In the genomic region with DNA sequence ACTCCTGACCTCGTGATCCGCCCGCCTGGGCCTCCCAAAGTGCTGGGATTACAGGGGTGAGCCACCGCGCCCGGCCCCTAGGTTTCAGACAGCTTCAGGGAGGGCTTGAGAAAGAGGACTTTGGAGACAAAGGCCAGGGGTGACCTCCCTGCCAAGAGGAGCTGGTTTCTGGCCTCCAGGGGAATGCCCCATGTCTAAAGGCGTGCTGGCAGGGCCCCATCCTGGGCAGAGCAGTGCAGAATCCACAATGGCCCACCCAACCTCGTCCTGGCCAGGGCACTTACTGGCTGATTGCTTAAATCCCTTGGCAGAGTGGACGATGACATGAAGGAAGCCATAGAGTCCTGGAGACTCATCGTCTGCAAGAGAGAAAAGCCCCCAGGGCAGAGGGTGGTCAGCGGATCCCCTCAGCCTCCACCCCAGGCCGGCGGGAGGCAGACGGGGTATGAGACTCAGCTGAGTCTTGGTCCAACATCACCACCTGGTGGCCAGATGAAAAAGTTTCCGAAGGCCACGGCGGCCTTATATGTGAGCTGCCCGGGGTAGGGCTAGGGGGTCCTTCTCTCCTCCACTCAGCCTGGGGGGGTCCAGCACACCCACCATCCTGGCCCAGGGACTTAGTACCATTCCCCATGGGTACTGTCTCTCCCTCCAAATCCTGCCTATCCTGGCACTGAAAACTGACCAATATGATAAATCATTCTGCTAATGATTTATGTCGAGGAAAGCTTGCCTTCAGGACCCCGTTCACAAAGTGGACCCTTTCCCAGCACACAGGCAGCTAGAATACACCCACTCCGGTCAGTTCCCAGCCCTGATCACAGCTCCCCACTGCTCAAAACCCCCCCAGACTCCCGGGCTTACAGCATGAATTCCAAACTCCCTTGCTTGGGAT, we compare ENCODE assay signal across 8 cellular contexts. TPM values are rescaled to one million over a fixed set of nuclear protein-coding genes. Genes with fewer than 3 reads are reported as not detected.
DNase-seq lines count a peak whose midpoint lies in the region; ATAC-seq and TF ChIP-seq lines count a peak whose summit lies in the region.

No MANE protein-coding gene starts in this region.

- peak overlapping the region; percentile 62 for H3K27ac Mint-ChIP-seq in neural progenitor cell

- TF ChIP-seq POLR2A in uterus (IDR thresholded peaks at IDR 0.05), result no peak

- TF ChIP-seq CTCF in GM10266 (IDR thresholded peaks at IDR 0.05; ENCODE audit: control insufficient read depth, insufficient read depth, low read depth, missing control alignments), result peak; percentile 68
- TF ChIP-seq CTCF in fibroblast of lung (conservative IDR thresholded peaks at IDR 0.05 in 1 of 2, IDR thresholded peaks at IDR 0.05 in 1 of 2; ENCODE audit: low read depth in 1 of 2, low read length in 2 of 2), result peak; percentile 60 to 69
- TF ChIP-seq CTCF in neural progenitor cell (IDR thresholded peaks at IDR 0.05), result peak; percentile 74
- peak; percentile 67 to 78 (median 76) for TF ChIP-seq CTCF in uterus (IDR thresholded peaks at IDR 0.05)

- no peak for ATAC-seq in GM21447 (IDR thresholded peaks at IDR 0.05; ENCODE audit: unreplicated experiment)

- H3K9me3 ChIP-seq in fibroblast of lung (ENCODE audit: control insufficient read depth, insufficient read depth, low read depth, low read length), result no peaks in the 10 kb centered on the region
- no peaks in the 10 kb centered on the region for H3K9me3 ChIP-seq in neural progenitor cell (ENCODE audit: low read depth)
- H3K9me3 ChIP-seq in uterus, result no peaks in the 10 kb centered on the region

- no peak overlapping the region for H3K4me3 ChIP-seq in fibroblast of lung (replicated peaks in 1 of 4; ENCODE audit: control extremely low read depth in 1 of 4, insufficient read depth in 1 of 4, low read depth in 3 of 4, low read length in 4 of 4)
- no peak overlapping the region for H3K4me3 ChIP-seq in neural progenitor cell
- no peak overlapping the region for H3K4me3 ChIP-seq in uterus

- peaks cover 30% of the 10 kb centered on the region for H3K36me3 Mint-ChIP-seq in neural progenitor cell

- no peak overlapping the region for H3K27ac ChIP-seq in fibroblast of lung (ENCODE audit: insufficient read depth, low read length)
- H3K27ac ChIP-seq in neural progenitor cell, result no peak overlapping the region
- H3K27ac ChIP-seq in uterus, result peak overlapping the region in 1 of 2 donors; percentile 13

- no peak overlapping the region for H3K4me2 ChIP-seq in fibroblast of lung (ENCODE audit: extremely low read depth, insufficient read depth, low read length)
- H3K4me2 ChIP-seq in neural progenitor cell, result no peak overlapping the region

- peaks cover 7% of the 10 kb centered on the region for H3F3A ChIP-seq in neural progenitor cell (ENCODE audit: low read depth)

- peaks cover 6% of the 10 kb centered on the region for H3K27me3 Mint-ChIP-seq in neural progenitor cell (ENCODE audit: insufficient read depth, low read depth)

- peaks cover 14% of the 10 kb centered on the region for H3K4me1 Mint-ChIP-seq in neural progenitor cell

- peak; percentile 78 for DNase-seq in GM10266 (ENCODE audit: extremely low spot score)
- DNase-seq in NCI-H1694 (lab: John Stamatoyannopoulos, UW), result peak; percentile 50
- peak; percentile 21 for DNase-seq in activated T-cell treated with anti-CD3 and anti-CD28 coated beads for 4 hours
- DNase-seq in fibroblast of lung (ENCODE audit: low read depth in 2 of 2), result peak; percentile 44 to 70
- peak; percentile 81 for DNase-seq in neural progenitor cell (ENCODE audit: low spot score)
- DNase-seq in uterus, result peak; percentile 67 to 70
- no peak for DNase-seq in COR-L47 (lab: John Stamatoyannopoulos, UW)

- intact Hi-C loops in uterus (cut with DNase I; ENCODE audit: low total_unique reads), result no loop called here

- H4K20me1 ChIP-seq in fibroblast of lung (ENCODE audit: control insufficient read depth, extremely low read depth, insufficient read depth, low read length), result no peaks in the 10 kb centered on the region
- peaks cover 4% of the 10 kb centered on the region for H4K20me1 ChIP-seq in neural progenitor cell (ENCODE audit: low read depth)

- H3K27me3 ChIP-seq in fibroblast of lung (ENCODE audit: control insufficient read depth, insufficient read depth, low read length), result no peaks in the 10 kb centered on the region
- H3K27me3 ChIP-seq in neural progenitor cell, result no peaks in the 10 kb centered on the region
- H3K27me3 ChIP-seq in uterus, result no peaks in the 10 kb centered on the region

- no peaks in the 10 kb centered on the region for H3K9me3 Mint-ChIP-seq in neural progenitor cell

- H3K79me2 ChIP-seq in fibroblast of lung (ENCODE audit: control insufficient read depth, insufficient read depth, low read length), result no peaks in the 10 kb centered on the region
- H3K79me2 ChIP-seq in neural progenitor cell (ENCODE audit: low read depth), result no peaks in the 10 kb centered on the region

- H3K4me1 ChIP-seq in fibroblast of lung (ENCODE audit: control insufficient read depth, extremely low read depth, insufficient read depth, low read length) (no peaks in the 10 kb centered on the region), neural progenitor cell (no peaks in the 10 kb centered on the region), uterus (no peaks in the 10 kb centered on the region)

- no peak overlapping the region for H3K9ac ChIP-seq in fibroblast of lung (ENCODE audit: insufficient read depth, low read length)
- H3K9ac ChIP-seq in neural progenitor cell, result no peak overlapping the region

- H3K4me3 Mint-ChIP-seq in neural progenitor cell, result no peak overlapping the region

- H3K36me3 ChIP-seq in fibroblast of lung (ENCODE audit: control insufficient read depth, insufficient read depth, low read length) (peaks cover 13% of the 10 kb centered on the region), neural progenitor cell (no peaks in the 10 kb centered on the region), uterus (no peaks in the 10 kb centered on the region)

- H2AFZ ChIP-seq in fibroblast of lung (ENCODE audit: low read length) (no peak overlapping the region), neural progenitor cell (replicated peaks) (no peak overlapping the region)

RNA-seq across cellular contexts. Expression of gene TIMM22, which starts 59.1 kb away (rescaled TPM):
- 10.5 and 13.4 TPM in 2 replicates for total RNA-seq in fibroblast of lung
- polyA plus RNA-seq in fibroblast of lung, result 17.4 and 21.9 TPM in 2 replicates
- polyA plus RNA-seq in fibroblast of lung (2012), result 15.6 and 21.0 TPM in 2 replicates
- polyA minus RNA-seq in fibroblast of lung (ENCODE audit: low replicate concordance), result 10.2 and 15.1 TPM in 2 replicates
- total RNA-seq in neural progenitor cell (ENCODE audit: low replicate concordance), result 11.7 and 15.7 TPM in 2 replicates
- total RNA-seq in uterus, result 10 to 100 TPM in 2 of 4 donors, 1 to 10 TPM in 2; 5.1 to 17.1 (median 10.8) TPM
